22 cellular contexts compared by ENCODE assay signal in genomic region chr1:171663854-171664550, GRCh38. TPM values are rescaled to one million over a fixed set of nuclear protein-coding genes. Genes with fewer than 3 reads are reported as not detected.
DNase-seq lines count a peak whose midpoint lies in the region; ATAC-seq and TF ChIP-seq lines count a peak whose summit lies in the region.
"Had no signal": no experiment of that assay in that cellular context is flagged by ENCODE, and none has a peak within 500 bp of the region (broad histone marks: within the 10 kb centered on the region; RNA-seq: fewer than 3 reads in every experiment).

No MANE protein-coding gene starts in this region.

- H3K36me3 Mint-ChIP-seq in T-helper 17 cell (ENCODE audit: low read depth) (no peaks in the 10 kb centered on the region), glutamatergic neuron (ENCODE audit: unreplicated experiment) (no peaks in the 10 kb centered on the region)
- H3K36me3 Mint-ChIP-seq: CD8-positive, alpha-beta T cell; IgD-negative memory B cell; naive thymus-derived CD4-positive, alpha-beta T cell had no signal

- H3K27me3 Mint-ChIP-seq in T-helper 17 cell: peaks cover 19% of the 10 kb centered on the region
- no peaks in the 10 kb centered on the region for H3K27me3 Mint-ChIP-seq in glutamatergic neuron (ENCODE audit: unreplicated experiment)

- ATAC-seq in T-helper 17 cell: no peak
- ATAC-seq: CD8-positive, alpha-beta T cell; naive thymus-derived CD4-positive, alpha-beta T cell had no signal

- H3K4me1 ChIP-seq in stomach smooth muscle (ENCODE audit: control insufficient read depth, insufficient read depth, low read length): peaks cover 22% of the 10 kb centered on the region
- H3K4me1 ChIP-seq in spleen: no peaks in the 10 kb centered on the region

- H3K27me3 ChIP-seq in stomach smooth muscle (ENCODE audit: control insufficient read depth in 1 of 2, insufficient read depth in 2 of 2, low read length in 2 of 2): no peaks in the 10 kb centered on the region
- H3K27me3 ChIP-seq in spleen (replicated peaks in 1 of 7): no peaks in the 10 kb centered on the region
- H3K27me3 ChIP-seq: dorsolateral prefrontal cortex, MG63, ovary had no signal

- H3K4me3 Mint-ChIP-seq in T-helper 17 cell (peak overlapping the region; percentile 21), glutamatergic neuron (ENCODE audit: unreplicated experiment) (no peak overlapping the region)
- H3K4me3 Mint-ChIP-seq: activated CD4-positive, alpha-beta T cell treated with anti-CD3 and anti-CD28 coated beads, Interleukin-2, amount 10 ng/mL, durations not matched to agents 24 days and 14 days; CD8-positive, alpha-beta T cell; IgD-negative memory B cell; naive thymus-derived CD4-positive, alpha-beta T cell had no signal

- H3K9me3 Mint-ChIP-seq in glutamatergic neuron (ENCODE audit: unreplicated experiment): no peaks in the 10 kb centered on the region
- H3K9me3 Mint-ChIP-seq: activated CD4-positive, alpha-beta T cell treated with anti-CD3 and anti-CD28 coated beads, Interleukin-2, amount 10 ng/mL, durations not matched to agents 24 days and 14 days; CD8-positive, alpha-beta T cell; naive thymus-derived CD4-positive, alpha-beta T cell had no signal

- H3K9me3 ChIP-seq in T-helper 17 cell (ENCODE audit: control insufficient read depth, low read length, poor library complexity, severe bottlenecking): no peaks in the 10 kb centered on the region
- H3K9me3 ChIP-seq in stomach smooth muscle (ENCODE audit: control insufficient read depth in 2 of 2, low read length in 2 of 2): no peaks in the 10 kb centered on the region
- no peaks in the 10 kb centered on the region for H3K9me3 ChIP-seq in spleen
- H3K9me3 ChIP-seq: MG63, ovary had no signal

- intact Hi-C loops in spleen (cut with DNase I; ENCODE audit: low total_unique reads): no loop called here

- no peak for TF ChIP-seq CTCF in glutamatergic neuron (IDR thresholded peaks at IDR 0.05; ENCODE audit: partially characterized antibody, unreplicated experiment)
- TF ChIP-seq CTCF in spleen (IDR thresholded peaks at IDR 0.05 in 8 of 11, conservative IDR thresholded peaks at IDR 0.05 in 3 of 11): no peak

- H3K4me3 ChIP-seq in stomach smooth muscle (ENCODE audit: low read length in 2 of 2): peak overlapping the region in 1 of 2 donors; percentile 15
- no peak overlapping the region for H3K4me3 ChIP-seq in spleen
- H3K4me3 ChIP-seq: dorsolateral prefrontal cortex, lung, MG63, ovary had no signal

- H3K27ac Mint-ChIP-seq in T-helper 17 cell: no peak overlapping the region
- H3K27ac Mint-ChIP-seq in glutamatergic neuron (ENCODE audit: unreplicated experiment): peak overlapping the region; percentile 15
- H3K27ac Mint-ChIP-seq: activated CD4-positive, alpha-beta T cell treated with anti-CD3 and anti-CD28 coated beads, Interleukin-2, amount 10 ng/mL, durations not matched to agents 24 days and 14 days; CD8-positive, alpha-beta T cell; IgD-negative memory B cell; naive thymus-derived CD4-positive, alpha-beta T cell had no signal

- H3K4me1 Mint-ChIP-seq in T-helper 17 cell (peaks cover 3% of the 10 kb centered on the region), glutamatergic neuron (ENCODE audit: low read depth, unreplicated experiment) (no peaks in the 10 kb centered on the region)
- H3K4me1 Mint-ChIP-seq: activated CD4-positive, alpha-beta T cell treated with anti-CD3 and anti-CD28 coated beads, Interleukin-2, amount 10 ng/mL, durations not matched to agents 24 days and 14 days; IgD-negative memory B cell; naive thymus-derived CD4-positive, alpha-beta T cell had no signal

- H3K27ac ChIP-seq in stomach smooth muscle (ENCODE audit: low read length) (peak overlapping the region; percentile 70), spleen (no peak overlapping the region)
- H3K27ac ChIP-seq: dorsolateral prefrontal cortex, ovary had no signal

- peak; percentile 68 for DNase-seq in CMK (ENCODE audit: low read depth)
- no peak for DNase-seq in T-helper 17 cell
- no peak for DNase-seq in glutamatergic neuron
- no peak for DNase-seq in spleen
- DNase-seq in HuH-7 (ENCODE audit: low spot score): no peak
- DNase-seq in dedifferentiated amniotic fluid mesenchymal stem cell (ENCODE audit: extremely low spot score): no peak
- DNase-seq: activated CD4-positive, alpha-beta T cell treated with anti-CD3 and anti-CD28 coated beads, Interleukin-2, amount 10 ng/mL, durations not matched to agents 24 days and 14 days; activated effector memory CD4-positive, alpha-beta T cell treated with anti-CD3 and anti-CD28 coated beads, Interleukin-2, amount 50 U/mL, for 16 hours; CD8-positive, alpha-beta T cell; DMS79 treated with DMSO at 0.1 percent for 48 hours; dorsolateral prefrontal cortex; MG63; naive thymus-derived CD4-positive, alpha-beta T cell; NCI-H1694; NCI-H345; ovary; RPMI8226 had no signal

- no peaks in the 10 kb centered on the region for H3K36me3 ChIP-seq in stomach smooth muscle (ENCODE audit: control insufficient read depth in 2 of 2, insufficient read depth in 2 of 2, low read length in 2 of 2)
- H3K36me3 ChIP-seq in spleen: no peaks in the 10 kb centered on the region
- H3K36me3 ChIP-seq: MG63, ovary had no signal

- H3K9ac ChIP-seq in stomach smooth muscle (ENCODE audit: low read length in 2 of 2): peak overlapping the region in 1 of 2 donors; percentile 29

- WGBS in spleen, 5 donors: 55 to 71% (median 63%) methylated on average over 4 of the region's 4 CpGs

- TF ChIP-seq POLR2A in spleen (IDR thresholded peaks at IDR 0.05): no peak

RNA-seq across cellular contexts. Expression of gene MYOC, which starts 11.5 kb away (rescaled TPM):
- not detected for total RNA-seq in T-helper 17 cell
- total RNA-seq in glutamatergic neuron (ENCODE audit: unreplicated experiment): not detected
- total RNA-seq in spleen: not detected
- polyA plus RNA-seq in spleen: under 1 TPM in 1 of 3 donors, not detected in 2; 0.10 TPM
- total RNA-seq: activated CD4-positive, alpha-beta T cell treated with anti-CD3 and anti-CD28 coated beads, Interleukin-2, amount 10 ng/mL, durations not matched to agents 24 days and 14 days; CD8-positive, alpha-beta T cell; epithelial cell of proximal tubule; naive thymus-derived CD4-positive, alpha-beta T cell had no signal
- polyA plus RNA-seq: IgD-negative memory B cell; naive thymus-derived CD4-positive, alpha-beta T cell had no signal

RNA-seq across cellular contexts. Expression of gene MYOCOS, which starts 42.0 kb away (rescaled TPM):
- under 1 TPM in 1 of 2 donors, not detected in 1; 0.16 TPM for total RNA-seq in T-helper 17 cell
- total RNA-seq in glutamatergic neuron (ENCODE audit: unreplicated experiment): not detected
- total RNA-seq in spleen: not detected
- not detected for polyA plus RNA-seq in spleen
- total RNA-seq: activated CD4-positive, alpha-beta T cell treated with anti-CD3 and anti-CD28 coated beads, Interleukin-2, amount 10 ng/mL, durations not matched to agents 24 days and 14 days; CD8-positive, alpha-beta T cell; epithelial cell of proximal tubule; lung had no signal
- polyA plus RNA-seq: adipose tissue, lung had no signal
